In the genomic region with DNA sequence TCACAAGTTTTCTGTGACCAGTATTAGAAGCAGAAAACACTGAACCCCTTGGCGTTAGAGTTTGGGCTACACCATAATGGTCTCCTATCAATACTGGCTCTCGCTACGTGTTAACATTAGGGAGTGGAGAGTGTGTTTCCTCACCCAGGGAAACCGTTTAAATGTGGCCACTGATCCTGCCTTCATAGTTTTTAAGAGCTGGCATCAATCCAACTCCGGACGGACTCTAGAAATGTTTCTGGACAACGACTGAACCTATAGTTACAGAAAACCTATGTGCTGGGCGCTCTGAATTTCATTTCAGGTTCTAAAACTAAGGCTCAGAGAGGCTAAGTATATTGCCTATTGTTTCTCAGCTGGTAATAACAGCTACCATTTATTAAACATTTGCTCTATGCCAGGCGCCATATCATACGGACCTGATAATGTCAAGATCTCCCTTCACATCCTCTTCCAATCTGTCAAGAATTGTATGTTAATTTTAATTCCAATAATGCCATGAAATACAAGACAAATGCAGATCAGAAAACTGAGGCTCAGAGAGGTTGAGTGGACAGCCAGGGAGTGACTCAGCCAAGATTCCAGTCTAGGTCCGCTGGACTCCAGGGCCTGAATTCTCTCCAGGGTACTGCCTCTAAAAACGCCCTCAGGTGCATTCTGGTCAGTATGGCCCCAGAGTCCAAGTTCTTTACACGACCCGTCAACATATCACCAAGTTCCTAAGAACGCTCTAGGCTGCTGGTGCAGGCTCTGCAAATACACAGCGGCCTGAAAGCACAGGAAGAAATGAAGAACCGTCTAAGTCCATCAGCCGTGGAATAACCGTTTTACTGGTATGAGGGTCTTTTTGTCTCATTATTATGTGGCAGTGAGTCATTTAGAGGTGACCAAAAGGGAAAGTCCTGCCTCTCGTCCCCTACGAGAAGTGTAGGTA, we compare ENCODE assay signal across 8 cellular contexts. TPM values are rescaled to one million over a fixed set of nuclear protein-coding genes. Genes with fewer than 3 reads are reported as not detected.
A peak's percentile ranks its signal among the peaks of the same experiment; 100 is the strongest.
DNase-seq lines count a peak whose midpoint lies in the region; ATAC-seq and TF ChIP-seq lines count a peak whose summit lies in the region.

No MANE protein-coding gene starts in this region.

- H3K4me2 ChIP-seq in Loucy (ENCODE audit: low read depth, low read length, poor library complexity, severe bottlenecking), result peak overlapping the region; percentile 76

- H3K9me3 ChIP-seq in Loucy (ENCODE audit: insufficient read depth, low read depth, low read length) (no peaks in the 10 kb centered on the region), body of pancreas (no peaks in the 10 kb centered on the region), stomach (no peaks in the 10 kb centered on the region)

- peak overlapping the region; percentile 93 for H3K4me3 ChIP-seq in Loucy (ENCODE audit: low read length, poor library complexity, severe bottlenecking)
- peak overlapping the region in 1 of 2 donors; percentile 14 for H3K4me3 ChIP-seq in body of pancreas
- peak overlapping the region; percentile 49 for H3K4me3 ChIP-seq in kidney epithelial cell (ENCODE audit: low read depth, low read length)
- peak overlapping the region; percentile 78 to 99 (median 86) for H3K4me3 ChIP-seq in stomach

- peak overlapping the region; percentile 89 for H3K9ac ChIP-seq in Loucy (ENCODE audit: low read depth, low read length, poor library complexity, severe bottlenecking)

- 9 to 14% methylated on average over 17 to 21 of the region's 21 CpGs for WGBS in body of pancreas, 2 donors
- 5 to 13% (median 8%) methylated on average over 21 of the region's 21 CpGs for WGBS in stomach, 5 donors

- intact Hi-C loops in body of pancreas (cut with DNase I) (no loop called here), stomach (cut with DNase I; ENCODE audit: low total_unique reads) (no loop called here)

- no peak for TF ChIP-seq EP300 in stomach (IDR thresholded peaks at IDR 0.05)

- peaks cover 30% of the 10 kb centered on the region for H4K20me1 ChIP-seq in Loucy (ENCODE audit: insufficient read depth, low read length, poor library complexity, severe bottlenecking)

- H3K4me1 ChIP-seq in Loucy (ENCODE audit: insufficient read depth, low read length, poor library complexity, severe bottlenecking), result peaks cover 19% of the 10 kb centered on the region
- H3K4me1 ChIP-seq in body of pancreas, result peaks cover 55% of the 10 kb centered on the region
- H3K4me1 ChIP-seq in stomach, result peaks cover 29 to 47% (median 39%) of the 10 kb centered on the region in 4 donors

- H3K27ac ChIP-seq in body of pancreas, result peak overlapping the region; percentile 74 to 97 (median 96)
- H3K27ac ChIP-seq in stomach, result peak overlapping the region; percentile 96 to 99 (median 97)

- DNase-seq in NCI-H1105 treated with DMSO at 0.1 percent for 48 hours (lab: John Stamatoyannopoulos, UW) (peak; percentile 69), NCI-H1105 (lab: John Stamatoyannopoulos, UW) (no peak), body of pancreas (peak; percentile 45 to 53 (median 49)), kidney epithelial cell (ENCODE audit: low read depth) (no peak), stomach (no peak)

- H2AFZ ChIP-seq in Loucy (ENCODE audit: low read length), result peak overlapping the region; percentile 95

- H3F3A ChIP-seq in Loucy (ENCODE audit: low read depth), result no peaks in the 10 kb centered on the region

- H3K9me2 ChIP-seq in Loucy (replicated peaks; ENCODE audit: low read depth, low read length), result no peaks in the 10 kb centered on the region

- no peak for TF ChIP-seq POLR2A in body of pancreas (IDR thresholded peaks at IDR 0.05)
- no peak for TF ChIP-seq POLR2A in stomach (IDR thresholded peaks at IDR 0.05)

- H3K36me3 ChIP-seq in Loucy (ENCODE audit: insufficient read depth, low read length) (no peaks in the 10 kb centered on the region), body of pancreas (replicated peaks in 1 of 2; ENCODE audit: insufficient read depth in 1 of 2, low read depth in 2 of 2) (no peaks in the 10 kb centered on the region), kidney epithelial cell (ENCODE audit: control insufficient read depth, insufficient read depth, low read length) (no peaks in the 10 kb centered on the region), stomach (no peaks in the 10 kb centered on the region)

- H3K27me3 ChIP-seq in Loucy (ENCODE audit: insufficient read depth, low read length, poor library complexity, severe bottlenecking) (no peaks in the 10 kb centered on the region), body of pancreas (no peaks in the 10 kb centered on the region), kidney epithelial cell (ENCODE audit: control insufficient read depth, insufficient read depth, low read length) (no peaks in the 10 kb centered on the region), stomach (no peaks in the 10 kb centered on the region)

- ATAC-seq in body of pancreas, result peak; percentile 9
- ATAC-seq in HG02588 (IDR thresholded peaks at IDR 0.05; ENCODE audit: unreplicated experiment), result no peak
- no peak for ATAC-seq in GM21723 (IDR thresholded peaks at IDR 0.05; ENCODE audit: unreplicated experiment)

- H3K79me2 ChIP-seq in Loucy (ENCODE audit: insufficient read depth, low read length), result peaks cover 45% of the 10 kb centered on the region

- TF ChIP-seq CTCF in Loucy (conservative IDR thresholded peaks at IDR 0.05; ENCODE audit: low read length) (no peak), body of pancreas (IDR thresholded peaks at IDR 0.05) (no peak), kidney epithelial cell (IDR thresholded peaks at IDR 0.05; ENCODE audit: insufficient read depth, low read length, poor library complexity, severe bottlenecking) (no peak), stomach (IDR thresholded peaks at IDR 0.05) (no peak)

RNA-seq across cellular contexts. Expression of a gene that starts 0.9 kb away (rescaled TPM):
- 100 to 1,000 TPM in 1 of 2 donors, 10 to 100 TPM in 1; 57.9 to 102 TPM for total RNA-seq in body of pancreas
- 27.5 and 31.6 TPM in 2 replicates for total RNA-seq in kidney epithelial cell
- total RNA-seq in stomach, result 100 to 1,000 TPM in 2 of 5 donors, 10 to 100 TPM in 3; 50.4 to 185 (median 75.5) TPM
- polyA plus RNA-seq in stomach, result 10 to 100 TPM in 1 of 3 donors, 1 to 10 TPM in 2; 9.0 to 14.2 (median 9.7) TPM

Comparison
In these comparisons a context has a peak if more than half of its experiments do, and no peak if none do; other contexts are left out.
1. DNase-seq: peak in NCI-H1105 treated with DMSO at 0.1 percent for 48 hours (single experiment) and body of pancreas (4 of 4); none in NCI-H1105 (single experiment), kidney epithelial cell (single experiment) and stomach (single experiment).